ENCODE assay signal across 20 cellular contexts in the genomic region with DNA sequence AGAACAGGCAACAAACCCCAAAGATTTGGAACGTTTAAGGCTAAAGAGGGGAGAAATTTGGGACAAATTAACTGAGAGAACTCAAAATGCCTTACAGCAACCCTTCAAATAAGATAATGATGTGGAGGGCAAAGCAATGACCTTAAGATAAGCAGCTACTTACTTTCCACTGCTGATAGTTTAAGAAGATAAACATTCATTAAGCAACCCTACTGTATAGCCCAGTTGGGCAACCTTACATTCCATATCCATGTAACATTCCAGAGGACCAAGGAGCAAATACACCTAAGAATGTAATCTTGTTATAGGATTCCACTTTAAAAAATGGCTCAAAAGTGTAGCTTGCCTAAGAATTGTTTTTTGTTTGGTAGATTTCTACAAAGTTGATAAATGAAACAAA. TPM values are rescaled to one million over a fixed set of nuclear protein-coding genes. Genes with fewer than 3 reads are reported as not detected.
DNase-seq lines count a peak whose midpoint lies in the region; ATAC-seq, FAIRE-seq and TF ChIP-seq lines count a peak whose summit lies in the region.
"Had no signal": no experiment of that assay in that cellular context is flagged by ENCODE, and none has a peak within 500 bp of the region (broad histone marks: within the 10 kb centered on the region; RNA-seq: fewer than 3 reads in every experiment).

No MANE protein-coding gene starts in this region.

- peaks cover 15% of the 10 kb centered on the region; the same call in 1 of the 2 replicates for H3K36me3 ChIP-seq in HUES48 (ENCODE audit: control insufficient read depth, insufficient read depth, low read length)
- H3K36me3 ChIP-seq in astrocyte (ENCODE audit: insufficient read depth, low read length), result peaks cover 24% of the 10 kb centered on the region
- H3K36me3 ChIP-seq in lower lobe of right lung, result peaks cover 13% of the 10 kb centered on the region
- H3K36me3 ChIP-seq in colonic mucosa, result no peaks in the 10 kb centered on the region
- H3K36me3 ChIP-seq: right atrium auricular region had no signal

- peaks cover 99% of the 10 kb centered on the region for H3K79me2 ChIP-seq in astrocyte (ENCODE audit: insufficient read depth, low read length)

- no peak for DNase-seq in astrocyte (ENCODE audit: low read depth)
- DNase-seq in lower lobe of right lung, result no peak
- no peak for DNase-seq in NCI-H526 treated with DMSO at 0.1 percent for 48 hours (lab: John Stamatoyannopoulos, UW)
- no peak for DNase-seq in NCI-H1092 treated with DMSO at 0.1 percent for 48 hours (lab: John Stamatoyannopoulos, UW)
- no peak for DNase-seq in NCI-H1048 (lab: John Stamatoyannopoulos, UW)
- no peak for DNase-seq in colonic mucosa
- DNase-seq: activated CD8-positive, alpha-beta memory T cell treated with anti-CD3 and anti-CD28 coated beads, Interleukin-2, amount 10 ng/mL, durations not matched to agents 7 days and 5 days; activated effector memory CD4-positive, alpha-beta T cell treated with Interleukin-2 at 50 U/mL for 16 hours; CD4-positive, alpha-beta memory T cell; foreskin melanocyte; MG63; mucosa of descending colon; NCI-H2029; NCI-H510A; SIG-M5; stimulated activated naive CD4-positive, alpha-beta T cell treated with Interleukin-2 at 50 U/mL for 16 hours; upper lobe of left lung had no signal

- H3K4me1 ChIP-seq in HUES48 (ENCODE audit: control insufficient read depth, insufficient read depth, low read length) (no peaks in the 10 kb centered on the region), astrocyte (ENCODE audit: insufficient read depth, low read length) (no peaks in the 10 kb centered on the region), lower lobe of right lung (peaks cover 41% of the 10 kb centered on the region), colonic mucosa (no peaks in the 10 kb centered on the region)
- H3K4me1 ChIP-seq: right atrium auricular region had no signal

- intact Hi-C loops in lower lobe of right lung (cut with DNase I), result no loop called here
- intact Hi-C loops in colonic mucosa (cut with DNase I), result no loop called here

- peaks cover 12% of the 10 kb centered on the region for H3K36me3 Mint-ChIP-seq in astrocyte (ENCODE audit: low read depth, unreplicated experiment)

- TF ChIP-seq CTCF in 22Rv1 (IDR thresholded peaks at IDR 0.05) (no peak), astrocyte (IDR thresholded peaks at IDR 0.05; ENCODE audit: insufficient read depth, low read depth, low read length) (no peak), lower lobe of right lung (IDR thresholded peaks at IDR 0.05) (no peak), colonic mucosa (IDR thresholded peaks at IDR 0.05) (no peak)

- ATAC-seq in lower lobe of right lung, result peak; percentile 82 to 87
- ATAC-seq: activated CD8-positive, alpha-beta memory T cell treated with anti-CD3 and anti-CD28 coated beads, Interleukin-2, amount 10 ng/mL, durations not matched to agents 7 days and 5 days; mucosa of descending colon had no signal

- no peak overlapping the region for H3K4me3 Mint-ChIP-seq in astrocyte (ENCODE audit: unreplicated experiment)
- H3K4me3 Mint-ChIP-seq: activated CD8-positive, alpha-beta memory T cell treated with anti-CD3 and anti-CD28 coated beads, Interleukin-2, amount 10 ng/mL, durations not matched to agents 7 days and 5 days; CD4-positive, alpha-beta memory T cell had no signal

- no peak for FAIRE-seq in astrocyte (lab: Jason Lieb, UNC)

- H3K9ac ChIP-seq in HUES48 (ENCODE audit: low read depth, low read length), result no peak overlapping the region
- no peak overlapping the region for H3K9ac ChIP-seq in astrocyte (ENCODE audit: low read length)
- H3K9ac ChIP-seq in colonic mucosa (ENCODE audit: low read depth in 2 of 2, low read length in 2 of 2), result no peak overlapping the region

- peak overlapping the region; percentile 13 for H3K27ac Mint-ChIP-seq in astrocyte (ENCODE audit: unreplicated experiment)
- H3K27ac Mint-ChIP-seq: activated CD8-positive, alpha-beta memory T cell treated with anti-CD3 and anti-CD28 coated beads, Interleukin-2, amount 10 ng/mL, durations not matched to agents 7 days and 5 days had no signal

- H3K27ac ChIP-seq in 22Rv1 (peak overlapping the region; percentile 45), HUES48 (ENCODE audit: low read depth, low read length) (peak overlapping the region; percentile 15), astrocyte (ENCODE audit: low read depth, low read length) (no peak overlapping the region), lower lobe of right lung (no peak overlapping the region), colonic mucosa (no peak overlapping the region)
- H3K27ac ChIP-seq: right atrium auricular region had no signal

- H3K27me3 ChIP-seq in HUES48 (ENCODE audit: control insufficient read depth, insufficient read depth, low read length), result no peaks in the 10 kb centered on the region
- no peaks in the 10 kb centered on the region for H3K27me3 ChIP-seq in astrocyte (ENCODE audit: insufficient read depth, low read length)
- H3K27me3 ChIP-seq in lower lobe of right lung (ENCODE audit: low read depth), result no peaks in the 10 kb centered on the region
- no peaks in the 10 kb centered on the region for H3K27me3 ChIP-seq in colonic mucosa
- H3K27me3 ChIP-seq: MG63, right atrium auricular region, upper lobe of left lung had no signal

- H3K4me3 ChIP-seq in HUES48 (ENCODE audit: low read depth, low read length) (no peak overlapping the region), astrocyte (ENCODE audit: insufficient read depth, low read depth, low read length) (no peak overlapping the region), lower lobe of right lung (no peak overlapping the region), colonic mucosa (no peak overlapping the region)
- H3K4me3 ChIP-seq: MG63, mucosa of descending colon, right atrium auricular region, upper lobe of left lung had no signal

- no peak overlapping the region for H3K4me2 ChIP-seq in astrocyte (ENCODE audit: low read length)

- H3K9me3 Mint-ChIP-seq in astrocyte (ENCODE audit: unreplicated experiment), result no peaks in the 10 kb centered on the region
- H3K9me3 Mint-ChIP-seq: CD4-positive, alpha-beta memory T cell had no signal

- H4K20me1 ChIP-seq in astrocyte (ENCODE audit: insufficient read depth, low read length), result peaks cover 81% of the 10 kb centered on the region

- no peaks in the 10 kb centered on the region for H3K27me3 Mint-ChIP-seq in astrocyte (ENCODE audit: low read depth, unreplicated experiment)
- H3K27me3 Mint-ChIP-seq: activated CD8-positive, alpha-beta memory T cell treated with anti-CD3 and anti-CD28 coated beads, Interleukin-2, amount 10 ng/mL, durations not matched to agents 7 days and 5 days; CD4-positive, alpha-beta memory T cell had no signal

- no peak overlapping the region for H2AFZ ChIP-seq in astrocyte (ENCODE audit: low read depth, low read length)

- H3K4me1 Mint-ChIP-seq in astrocyte (ENCODE audit: low read depth, unreplicated experiment), result peaks cover 16% of the 10 kb centered on the region

- H3K9me3 ChIP-seq in HUES48 (ENCODE audit: control insufficient read depth, insufficient read depth, low read length) (no peaks in the 10 kb centered on the region), astrocyte (ENCODE audit: insufficient read depth, low read depth, low read length) (no peaks in the 10 kb centered on the region), lower lobe of right lung (no peaks in the 10 kb centered on the region), colonic mucosa (no peaks in the 10 kb centered on the region)
- H3K9me3 ChIP-seq: MG63, mucosa of descending colon, right atrium auricular region, upper lobe of left lung had no signal

RNA-seq across cellular contexts. Expression of a gene that starts 14.8 kb away (rescaled TPM):
- total RNA-seq in astrocyte, result 139 and 153 TPM in 2 replicates
- total RNA-seq in lower lobe of right lung, result 90.7 TPM
- total RNA-seq in colonic mucosa, result 10 to 100 TPM; 81.5 to 96.2 TPM

RNA-seq across cellular contexts. Expression of a gene that starts 47.0 kb away (rescaled TPM):
- total RNA-seq in astrocyte (266 and 271 TPM in 2 replicates), lower lobe of right lung (148 TPM), colonic mucosa (100 to 1,000 TPM; 196 to 289 TPM)

Comparison
In these comparisons a context has a peak if more than half of its experiments do, and no peak if none do; other contexts are left out.
1. H3K27ac ChIP-seq: peak in 22Rv1 (single experiment) and HUES48 (single experiment); none in astrocyte (single experiment), lower lobe of right lung (single experiment) and colonic mucosa (single experiment).